In genomic region chr6:15244605-15245360, GRCh38 we compare ENCODE assay signal across 8 cellular contexts.
A peak's percentile ranks its signal among the peaks of the same experiment; 100 is the strongest.
DNase-seq lines count a peak whose midpoint lies in the region; ATAC-seq lines count a peak whose summit lies in the region.

No MANE protein-coding gene starts in this region.

- H3K9me3 Mint-ChIP-seq in stimulated activated naive CD8-positive, alpha-beta T cell treated with anti-CD3 and anti-CD28 coated beads, Interleukin-15, Interleukin-2, amounts not matched to agents 100 ng/mL and 50 ng/mL, for 24 hours: no peaks in the 10 kb centered on the region

- H3K27ac Mint-ChIP-seq in stimulated activated naive CD8-positive, alpha-beta T cell treated with anti-CD3 and anti-CD28 coated beads, Interleukin-15, Interleukin-2, amounts not matched to agents 100 ng/mL and 50 ng/mL, for 24 hours: peak overlapping the region; percentile 80

- H3K36me3 ChIP-seq in mucosa of rectum (ENCODE audit: control insufficient read depth in 2 of 2, insufficient read depth in 2 of 2, low read length in 2 of 2): no peaks in the 10 kb centered on the region

- H3K4me3 ChIP-seq in mucosa of rectum (ENCODE audit: low read length in 2 of 2): peak overlapping the region; percentile 89 to 90

- H3K27ac ChIP-seq in epithelial cell of prostate: peak overlapping the region; percentile 93
- peak overlapping the region; percentile 95 to 96 for H3K27ac ChIP-seq in mucosa of rectum (ENCODE audit: low read depth in 2 of 2, low read length in 2 of 2)

- ATAC-seq in HG02938 (IDR thresholded peaks at IDR 0.05; ENCODE audit: unreplicated experiment): peak; percentile 26

- peak overlapping the region; percentile 60 to 96 for H3K9ac ChIP-seq in mucosa of rectum (ENCODE audit: low read depth in 1 of 2, low read length in 2 of 2)

- peaks cover 15% of the 10 kb centered on the region for H3K36me3 Mint-ChIP-seq in stimulated activated naive CD8-positive, alpha-beta T cell treated with anti-CD3 and anti-CD28 coated beads, Interleukin-15, Interleukin-2, amounts not matched to agents 100 ng/mL and 50 ng/mL, for 24 hours (ENCODE audit: low read depth)

- DNase-seq in NCI-H524 (lab: John Stamatoyannopoulos, UW): peak; percentile 42 to 81
- no peak for DNase-seq in NCI-H524 treated with DMSO at 0.1 percent for 48 hours (lab: John Stamatoyannopoulos, UW)
- peak; percentile 21 for DNase-seq in NCI-H510A treated with DMSO at 0.1 percent for 48 hours (lab: John Stamatoyannopoulos, UW)
- peak; percentile 63 for DNase-seq in activated CD8-positive, alpha-beta memory T cell treated with anti-CD3 and anti-CD28 coated beads, Interleukin-2, amount 50 U/mL, for 4 hours
- no peak for DNase-seq in epithelial cell of prostate (ENCODE audit: low read depth, low spot score)

- no peaks in the 10 kb centered on the region for H3K27me3 Mint-ChIP-seq in stimulated activated naive CD8-positive, alpha-beta T cell treated with anti-CD3 and anti-CD28 coated beads, Interleukin-15, Interleukin-2, amounts not matched to agents 100 ng/mL and 50 ng/mL, for 24 hours

- peak overlapping the region; percentile 95 for H3K4me3 Mint-ChIP-seq in stimulated activated naive CD8-positive, alpha-beta T cell treated with anti-CD3 and anti-CD28 coated beads, Interleukin-15, Interleukin-2, amounts not matched to agents 100 ng/mL and 50 ng/mL, for 24 hours

- H3K4me1 Mint-ChIP-seq in stimulated activated naive CD8-positive, alpha-beta T cell treated with anti-CD3 and anti-CD28 coated beads, Interleukin-15, Interleukin-2, amounts not matched to agents 100 ng/mL and 50 ng/mL, for 24 hours (ENCODE audit: low read depth): peaks cover 19% of the 10 kb centered on the region

- H3K4me1 ChIP-seq in mucosa of rectum (ENCODE audit: control insufficient read depth in 2 of 2, insufficient read depth in 2 of 2, low read length in 2 of 2): peaks cover 15 to 22% of the 10 kb centered on the region in 2 donors

- no peaks in the 10 kb centered on the region for H3K27me3 ChIP-seq in mucosa of rectum (ENCODE audit: control insufficient read depth in 2 of 2, insufficient read depth in 2 of 2, low read length in 2 of 2)

- H3K9me3 ChIP-seq in mucosa of rectum (ENCODE audit: control insufficient read depth in 2 of 2, low read length in 2 of 2): no peaks in the 10 kb centered on the region

Comparison
In these comparisons a context has a peak if more than half of its experiments do, and no peak if none do; other contexts are left out.
1. DNase-seq: peak in NCI-H524 (2 of 2), NCI-H510A treated with DMSO at 0.1 percent for 48 hours (single experiment) and activated CD8-positive, alpha-beta memory T cell treated with anti-CD3 and anti-CD28 coated beads, Interleukin-2, amount 50 U/mL, for 4 hours (single experiment); none in NCI-H524 treated with DMSO at 0.1 percent for 48 hours (single experiment) and epithelial cell of prostate (single experiment).